1 cellular context compared by ENCODE assay signal in genomic region chr2:217930783-217931563, GRCh38.
TF ChIP-seq lines count a peak whose summit lies in the region.

No MANE protein-coding gene starts in this region.

TF ChIP-seq in H1, 55 proteins besides CTCF, POLR2A, EP300 and RAD21 (continued from another document):
- TF ChIP-seq MAX (IDR thresholded peaks at IDR 0.05), result no peak
- no peak for TF ChIP-seq JUND (IDR thresholded peaks at IDR 0.05; ENCODE audit: low read length)
- no peak for TF ChIP-seq BRCA1 (IDR thresholded peaks at IDR 0.05; ENCODE audit: low read depth, low read length)
- TF ChIP-seq EGR1 (IDR thresholded peaks at IDR 0.05; ENCODE audit: borderline replicate concordance, low read depth, low read length), result no peak
- TF ChIP-seq TAF7 (optimal IDR thresholded peaks at IDR 0.05; ENCODE audit: borderline replicate concordance, low read depth, low read length), result no peak
- no peak for TF ChIP-seq HDAC6 (IDR thresholded peaks at IDR 0.05; ENCODE audit: low read depth, low read length)
- TF ChIP-seq CTBP2 (IDR thresholded peaks at IDR 0.05; ENCODE audit: borderline replicate concordance, insufficient read depth, insufficient read length, low read length), result no peak
- no peak for TF ChIP-seq FOSL1 (IDR thresholded peaks at IDR 0.05; ENCODE audit: insufficient read depth, low read depth, low read length)
- no peak for TF ChIP-seq TBP (IDR thresholded peaks at IDR 0.05; ENCODE audit: low read depth, low read length)
